In the genomic region with DNA sequence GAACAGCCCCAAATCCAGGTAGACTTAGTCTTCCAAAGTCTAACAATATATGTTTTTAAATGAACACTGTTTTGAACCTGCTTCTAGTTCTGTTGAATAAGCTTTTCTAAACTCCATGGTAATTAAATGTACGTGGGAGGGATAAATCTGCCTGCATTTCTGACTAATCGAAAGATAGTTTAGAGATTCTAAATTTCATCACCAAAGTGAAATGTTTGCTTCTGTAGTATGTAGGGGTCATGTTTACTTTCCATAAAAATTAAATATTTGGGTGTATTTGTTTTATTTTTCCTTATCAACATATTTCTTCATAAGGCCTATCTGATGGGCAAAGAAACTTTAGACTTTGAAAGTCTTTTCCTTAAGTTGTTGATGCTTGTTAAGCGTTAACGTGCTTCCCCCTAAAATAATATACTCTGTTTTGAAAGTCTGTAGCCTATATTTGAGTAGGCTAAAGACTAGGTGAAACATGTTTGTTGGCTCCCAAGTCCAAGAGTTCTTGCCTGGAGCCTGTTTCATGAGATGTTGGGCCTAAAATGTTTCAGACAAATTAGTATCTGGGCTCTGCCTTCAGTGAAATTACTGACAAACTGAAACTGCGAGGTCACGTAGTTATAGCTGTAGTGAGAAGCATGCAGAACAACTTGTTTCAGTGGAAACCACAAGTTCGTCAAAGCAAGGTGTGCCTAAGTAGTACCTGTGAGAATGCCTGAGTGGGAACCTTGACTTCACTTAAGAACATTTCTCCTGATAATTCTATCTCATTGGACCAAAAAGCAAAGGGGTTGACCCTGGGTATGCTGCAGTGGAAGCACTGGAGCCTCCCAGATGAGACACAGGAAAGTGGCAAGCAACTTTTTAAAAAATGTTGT, we compare ENCODE assay signal across 8 cellular contexts.
DNase-seq lines count a peak whose midpoint lies in the region; ATAC-seq, FAIRE-seq and TF ChIP-seq lines count a peak whose summit lies in the region.

No MANE protein-coding gene starts in this region.

- peak overlapping the region in 55 of 59 donors; percentile 6 to 61 (median 39) for H3K4me3 ChIP-seq in dorsolateral prefrontal cortex
- H3K4me3 ChIP-seq in osteoblast (ENCODE audit: insufficient read depth, low read length) = no peak overlapping the region

- TF ChIP-seq CTCF in dorsolateral prefrontal cortex (IDR thresholded peaks at IDR 0.05 in 54 of 56, conservative IDR thresholded peaks at IDR 0.05 in 2 of 56; ENCODE audit: low read depth in 1 of 56, partially characterized antibody in 56 of 56) = no peak
- no peak for TF ChIP-seq CTCF in osteoblast (IDR thresholded peaks at IDR 0.05; ENCODE audit: extremely low read depth, low read depth, low read length)

- no peak overlapping the region for H2AFZ ChIP-seq in osteoblast (ENCODE audit: low read length)

- peak; percentile 96 for ATAC-seq in GM21528 (IDR thresholded peaks at IDR 0.05; ENCODE audit: low FRiP score, unreplicated experiment)

- POLR2A ChIA-PET in HEK293T (lab: Yijun Ruan, JAX) = no interaction called here

- peaks cover 86% of the 10 kb centered on the region for H4K20me1 ChIP-seq in osteoblast (ENCODE audit: insufficient read depth, low read length)

- peak overlapping the region in 24 of 59 donors; percentile 0 to 70 (median 54) for H3K27ac ChIP-seq in dorsolateral prefrontal cortex
- peak overlapping the region; percentile 54 for H3K27ac ChIP-seq in osteoblast (ENCODE audit: low read depth, low read length)

- H3K4me1 ChIP-seq in osteoblast (ENCODE audit: insufficient read depth, low read length) = peaks cover 64% of the 10 kb centered on the region

- TF ChIP-seq POLR2A in GM12892 (IDR thresholded peaks at IDR 0.05; ENCODE audit: low read depth, low read length) = peak; percentile 51; the same call in 1 of the 2 replicates

- H3K27me3 ChIP-seq in dorsolateral prefrontal cortex (no peaks in the 10 kb centered on the region), osteoblast (ENCODE audit: insufficient read depth, low read length) (no peaks in the 10 kb centered on the region)

- CTCF ChIA-PET in HEK293T (lab: Yijun Ruan, JAX) = interaction anchor here (0.5 to 1.4 kb wide), 2 partner anchors 35 to 111 kb away, joined by 3 to 4 read pairs; no protein-coding TSS in a partner anchor

- peaks cover 97% of the 10 kb centered on the region for H3K79me2 ChIP-seq in osteoblast (ENCODE audit: insufficient read depth, low read length)

- H3K36me3 ChIP-seq in osteoblast (ENCODE audit: insufficient read depth, low read length) = peaks cover 64% of the 10 kb centered on the region

- DNase-seq in GM12892 (ENCODE audit: insufficient read length) (no peak), KG1 (lab: John Stamatoyannopoulos, UW) (peak; percentile 42), dorsolateral prefrontal cortex (no peak), osteoblast (ENCODE audit: insufficient read length, low spot score, missing footprints) (no peak), NCI-H2196 treated with DMSO at 0.1 percent for 48 hours (lab: John Stamatoyannopoulos, UW; ENCODE audit: unreplicated experiment) (no peak), iPS-NIHi7 (ENCODE audit: extremely low spot score) (no peak), HEK293T (ENCODE audit: extremely low spot score) (no peak)

- no peaks in the 10 kb centered on the region for H3K9me3 ChIP-seq in osteoblast (ENCODE audit: low read depth, low read length)

- intact Hi-C loops in dorsolateral prefrontal cortex (cut with DNase I) = no loop called here

- peak; percentile 93 for FAIRE-seq in GM12892 (lab: Jason Lieb, UNC)

- peak overlapping the region; percentile 57 for H3K4me2 ChIP-seq in osteoblast (ENCODE audit: insufficient read depth, low read length)

TF ChIP-seq in HEK293T, 16 proteins besides CTCF, POLR2A, EP300 and RAD21:
- no peak for TF ChIP-seq TARDBP (IDR thresholded peaks at IDR 0.05)
- TF ChIP-seq FOXK2 (IDR thresholded peaks at IDR 0.05) = no peak
- TF ChIP-seq SP1 (IDR thresholded peaks at IDR 0.05) = no peak
- no peak for TF ChIP-seq L3MBTL2 (conservative IDR thresholded peaks at IDR 0.05)
- no peak for TF ChIP-seq ELF4 (IDR thresholded peaks at IDR 0.05)
- no peak for TF ChIP-seq ARNT (IDR thresholded peaks at IDR 0.05)
- no peak for TF ChIP-seq ZNF384 (IDR thresholded peaks at IDR 0.05)
- TF ChIP-seq NFRKB (IDR thresholded peaks at IDR 0.05) = no peak
- no peak for TF ChIP-seq CTBP1 (IDR thresholded peaks at IDR 0.05; ENCODE audit: borderline replicate concordance)
- no peak for TF ChIP-seq BHLHE40 (IDR thresholded peaks at IDR 0.05; ENCODE audit: borderline replicate concordance)
- TF ChIP-seq, protein P1, sequence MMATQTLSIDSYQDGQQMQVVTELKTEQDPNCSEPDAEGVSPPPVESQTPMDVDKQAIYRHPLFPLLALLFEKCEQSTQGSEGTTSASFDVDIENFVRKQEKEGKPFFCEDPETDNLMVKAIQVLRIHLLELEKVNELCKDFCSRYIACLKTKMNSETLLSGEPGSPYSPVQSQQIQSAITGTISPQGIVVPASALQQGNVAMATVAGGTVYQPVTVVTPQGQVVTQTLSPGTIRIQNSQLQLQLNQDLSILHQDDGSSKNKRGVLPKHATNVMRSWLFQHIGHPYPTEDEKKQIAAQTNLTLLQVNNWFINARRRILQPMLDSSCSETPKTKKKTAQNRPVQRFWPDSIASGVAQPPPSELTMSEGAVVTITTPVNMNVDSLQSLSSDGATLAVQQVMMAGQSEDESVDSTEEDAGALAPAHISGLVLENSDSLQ (IDR thresholded peaks at IDR 0.05) = no peak
- no peak for TF ChIP-seq SUZ12 (IDR thresholded peaks at IDR 0.05)
- TF ChIP-seq LEF1 (IDR thresholded peaks at IDR 0.05; ENCODE audit: borderline replicate concordance) = no peak
- no peak for TF ChIP-seq FOXM1 (IDR thresholded peaks at IDR 0.05; ENCODE audit: borderline replicate concordance)
- TF ChIP-seq HDGF (IDR thresholded peaks at IDR 0.05; ENCODE audit: borderline replicate concordance) = no peak
- no peak for TF ChIP-seq FOXA1 (IDR thresholded peaks at IDR 0.05)
TF ChIP-seq in HEK293T: peak in this region for 0.
